In genomic region chr4:119823045-119823444, GRCh38 we compare ENCODE assay signal across 26 cellular contexts.
"Had no signal": no experiment of that assay in that cellular context is flagged by ENCODE, and none has a peak within 500 bp of the region (broad histone marks: within the 10 kb centered on the region; RNA-seq: fewer than 3 reads in every experiment).

No MANE protein-coding gene starts in this region.

- DNase-seq: colonic mucosa; cortex of kidney; dermis blood vessel endothelial cell; dorsolateral prefrontal cortex; effector CD4-positive, alpha-beta T cell; effector CD8-positive, alpha-beta T cell; effector memory CD4-positive, alpha-beta T cell; effector memory CD8-positive, alpha-beta T cell; endodermal cell; esophagus squamous epithelium; foreskin fibroblast; foreskin keratinocyte; foreskin melanocyte; gastrocnemius medialis; glutamatergic neuron; head of caudate nucleus; heart left ventricle; heart right ventricle had no signal

- H3K36me3 ChIP-seq: colonic mucosa, esophagus muscularis mucosa, esophagus squamous epithelium, gastrocnemius medialis, gastroesophageal sphincter, heart left ventricle, heart right ventricle had no signal

- H3K4me3 ChIP-seq: colonic mucosa, coronary artery, dorsolateral prefrontal cortex, esophagus muscularis mucosa, esophagus squamous epithelium, gastrocnemius medialis, gastroesophageal sphincter, heart left ventricle, heart right ventricle had no signal

- H3K4me1 ChIP-seq: colonic mucosa, esophagus muscularis mucosa, esophagus squamous epithelium, foreskin keratinocyte, gastrocnemius medialis, gastroesophageal sphincter, heart left ventricle, heart right ventricle had no signal

- ATAC-seq: effector memory CD8-positive, alpha-beta T cell; esophagus mucosa; foreskin keratinocyte; gastrocnemius medialis; gastroesophageal sphincter; heart left ventricle; heart right ventricle had no signal

- FAIRE-seq: colon, endothelial cell of umbilical vein, frontal cortex had no signal

- H3K27me3 ChIP-seq: colonic mucosa, esophagus muscularis mucosa, esophagus squamous epithelium, foreskin keratinocyte, gastrocnemius medialis, gastroesophageal sphincter, heart left ventricle, heart right ventricle had no signal

- H3K27ac ChIP-seq: colonic mucosa, coronary artery, dorsolateral prefrontal cortex, epithelial cell of prostate, esophagus muscularis mucosa, esophagus squamous epithelium, foreskin keratinocyte, gastrocnemius medialis, gastroesophageal sphincter, heart left ventricle, heart right ventricle had no signal

- H3K9me3 ChIP-seq: colonic mucosa, esophagus muscularis mucosa, esophagus squamous epithelium, gastrocnemius medialis, gastroesophageal sphincter had no signal
